ENCODE assay signal across 1 cellular context in genomic region chr5:171295801-171296200, GRCh38.
TF ChIP-seq lines count a peak whose summit lies in the region.

No MANE protein-coding gene starts in this region.

TF ChIP-seq in SK-N-SH treated with all-trans-retinoic acid at 6 μM for 48 hours, 23 proteins besides CTCF, POLR2A, EP300 and RAD21 (continued from another document):
- TF ChIP-seq PATZ1 (CRISPR knock-in tag; IDR thresholded peaks at IDR 0.05; ENCODE audit: borderline replicate concordance) (no peak), SNAI2 (CRISPR knock-in tag; IDR thresholded peaks at IDR 0.05) (no peak), BACH2 (CRISPR knock-in tag; IDR thresholded peaks at IDR 0.05; ENCODE audit: borderline replicate concordance) (no peak), CSDC2 (CRISPR knock-in tag; IDR thresholded peaks at IDR 0.05) (no peak), CSRNP3 (CRISPR knock-in tag; IDR thresholded peaks at IDR 0.05) (no peak), OSR1 (CRISPR knock-in tag; IDR thresholded peaks at IDR 0.05) (no peak), TSHZ2 (CRISPR knock-in tag; IDR thresholded peaks at IDR 0.05) (no peak), ESRRG (CRISPR knock-in tag; IDR thresholded peaks at IDR 0.05) (no peak), ARNTL (CRISPR knock-in tag; IDR thresholded peaks at IDR 0.05; ENCODE audit: borderline replicate concordance, low read depth) (no peak), ZFP3 (CRISPR knock-in tag; IDR thresholded peaks at IDR 0.05) (no peak), ZNF8 (CRISPR knock-in tag; IDR thresholded peaks at IDR 0.05) (no peak), ZNF565 (CRISPR knock-in tag; conservative IDR thresholded peaks at IDR 0.05; ENCODE audit: low read depth) (no peak), PPARA (CRISPR knock-in tag; IDR thresholded peaks at IDR 0.05; ENCODE audit: borderline replicate concordance) (no peak), TOX (CRISPR knock-in tag; IDR thresholded peaks at IDR 0.05; ENCODE audit: borderline replicate concordance) (no peak)
